ENCODE assay signal across 2 cellular contexts in the genomic region with DNA sequence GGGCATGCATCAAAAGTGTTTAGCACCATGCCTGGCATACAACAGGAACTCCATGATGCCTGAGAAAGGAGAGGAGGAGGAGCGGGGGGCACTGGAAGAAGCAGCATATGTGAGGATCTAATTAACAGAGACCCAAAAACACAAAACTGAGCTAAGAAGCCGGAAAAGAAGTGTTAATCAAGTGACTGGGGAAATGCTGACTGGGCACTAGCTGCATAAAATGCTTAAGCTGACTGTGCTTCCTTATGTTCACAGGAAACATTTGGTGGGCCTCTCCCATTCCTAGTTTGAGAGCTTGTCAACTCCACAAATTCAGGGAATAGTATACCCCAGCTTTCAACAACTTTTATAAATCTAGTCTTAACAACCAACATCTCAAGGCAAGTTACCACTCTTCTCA.
TF ChIP-seq lines count a peak whose summit lies in the region.

No MANE protein-coding gene starts in this region.

TF ChIP-seq in GM23338, 12 proteins besides CTCF, POLR2A, EP300 and RAD21:
- TF ChIP-seq, protein P1, sequence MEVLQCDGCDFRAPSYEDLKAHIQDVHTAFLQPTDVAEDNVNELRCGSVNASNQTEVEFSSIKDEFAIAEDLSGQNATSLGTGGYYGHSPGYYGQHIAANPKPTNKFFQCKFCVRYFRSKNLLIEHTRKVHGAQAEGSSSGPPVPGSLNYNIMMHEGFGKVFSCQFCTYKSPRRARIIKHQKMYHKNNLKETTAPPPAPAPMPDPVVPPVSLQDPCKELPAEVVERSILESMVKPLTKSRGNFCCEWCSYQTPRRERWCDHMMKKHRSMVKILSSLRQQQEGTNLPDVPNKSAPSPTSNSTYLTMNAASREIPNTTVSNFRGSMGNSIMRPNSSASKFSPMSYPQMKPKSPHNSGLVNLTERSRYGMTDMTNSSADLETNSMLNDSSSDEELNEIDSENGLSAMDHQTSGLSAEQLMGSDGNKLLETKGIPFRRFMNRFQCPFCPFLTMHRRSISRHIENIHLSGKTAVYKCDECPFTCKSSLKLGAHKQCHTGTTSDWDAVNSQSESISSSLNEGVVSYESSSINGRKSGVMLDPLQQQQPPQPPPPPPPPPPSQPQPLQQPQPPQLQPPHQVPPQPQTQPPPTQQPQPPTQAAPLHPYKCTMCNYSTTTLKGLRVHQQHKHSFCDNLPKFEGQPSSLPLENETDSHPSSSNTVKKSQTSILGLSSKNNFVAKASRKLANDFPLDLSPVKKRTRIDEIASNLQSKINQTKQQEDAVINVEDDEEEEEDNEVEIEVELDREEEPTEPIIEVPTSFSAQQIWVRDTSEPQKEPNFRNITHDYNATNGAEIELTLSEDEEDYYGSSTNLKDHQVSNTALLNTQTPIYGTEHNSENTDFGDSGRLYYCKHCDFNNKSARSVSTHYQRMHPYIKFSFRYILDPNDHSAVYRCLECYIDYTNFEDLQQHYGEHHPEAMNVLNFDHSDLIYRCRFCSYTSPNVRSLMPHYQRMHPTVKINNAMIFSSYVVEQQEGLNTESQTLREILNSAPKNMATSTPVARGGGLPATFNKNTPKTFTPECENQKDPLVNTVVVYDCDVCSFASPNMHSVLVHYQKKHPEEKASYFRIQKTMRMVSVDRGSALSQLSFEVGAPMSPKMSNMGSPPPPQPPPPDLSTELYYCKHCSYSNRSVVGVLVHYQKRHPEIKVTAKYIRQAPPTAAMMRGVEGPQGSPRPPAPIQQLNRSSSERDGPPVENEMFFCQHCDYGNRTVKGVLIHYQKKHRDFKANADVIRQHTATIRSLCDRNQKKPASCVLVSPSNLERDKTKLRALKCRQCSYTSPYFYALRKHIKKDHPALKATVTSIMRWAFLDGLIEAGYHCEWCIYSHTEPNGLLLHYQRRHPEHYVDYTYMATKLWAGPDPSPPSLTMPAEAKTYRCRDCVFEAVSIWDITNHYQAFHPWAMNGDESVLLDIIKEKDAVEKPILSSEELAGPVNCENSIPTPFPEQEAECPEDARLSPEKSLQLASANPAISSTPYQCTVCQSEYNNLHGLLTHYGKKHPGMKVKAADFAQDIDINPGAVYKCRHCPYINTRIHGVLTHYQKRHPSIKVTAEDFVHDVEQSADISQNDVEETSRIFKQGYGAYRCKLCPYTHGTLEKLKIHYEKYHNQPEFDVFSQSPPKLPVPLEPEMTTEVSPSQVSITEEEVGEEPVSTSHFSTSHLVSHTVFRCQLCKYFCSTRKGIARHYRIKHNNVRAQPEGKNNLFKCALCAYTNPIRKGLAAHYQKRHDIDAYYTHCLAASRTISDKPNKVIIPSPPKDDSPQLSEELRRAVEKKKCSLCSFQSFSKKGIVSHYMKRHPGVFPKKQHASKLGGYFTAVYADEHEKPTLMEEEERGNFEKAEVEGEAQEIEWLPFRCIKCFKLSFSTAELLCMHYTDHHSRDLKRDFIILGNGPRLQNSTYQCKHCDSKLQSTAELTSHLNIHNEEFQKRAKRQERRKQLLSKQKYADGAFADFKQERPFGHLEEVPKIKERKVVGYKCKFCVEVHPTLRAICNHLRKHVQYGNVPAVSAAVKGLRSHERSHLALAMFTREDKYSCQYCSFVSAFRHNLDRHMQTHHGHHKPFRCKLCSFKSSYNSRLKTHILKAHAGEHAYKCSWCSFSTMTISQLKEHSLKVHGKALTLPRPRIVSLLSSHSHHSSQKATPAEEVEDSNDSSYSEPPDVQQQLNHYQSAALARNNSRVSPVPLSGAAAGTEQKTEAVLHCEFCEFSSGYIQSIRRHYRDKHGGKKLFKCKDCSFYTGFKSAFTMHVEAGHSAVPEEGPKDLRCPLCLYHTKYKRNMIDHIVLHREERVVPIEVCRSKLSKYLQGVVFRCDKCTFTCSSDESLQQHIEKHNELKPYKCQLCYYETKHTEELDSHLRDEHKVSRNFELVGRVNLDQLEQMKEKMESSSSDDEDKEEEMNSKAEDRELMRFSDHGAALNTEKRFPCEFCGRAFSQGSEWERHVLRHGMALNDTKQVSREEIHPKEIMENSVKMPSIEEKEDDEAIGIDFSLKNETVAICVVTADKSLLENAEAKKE (CRISPR knock-in tag; IDR thresholded peaks at IDR 0.05), result no peak
- TF ChIP-seq ETS1 (IDR thresholded peaks at IDR 0.05) (no peak), EZH2 (IDR thresholded peaks at IDR 0.05; ENCODE audit: low read depth, unreplicated experiment) (no peak)
TF ChIP-seq in GM23338: peak in this region for 0.

TF ChIP-seq in K562, 482 proteins besides CTCF, POLR2A, EP300 and RAD21:
- TF ChIP-seq ZBTB9 (CRISPR knock-in tag; IDR thresholded peaks at IDR 0.05) (no peak), PHF8 (IDR thresholded peaks at IDR 0.05; ENCODE audit: borderline replicate concordance, low read length) (no peak), ZNF212 (CRISPR knock-in tag; IDR thresholded peaks at IDR 0.05) (no peak), ZNF140 (CRISPR knock-in tag; IDR thresholded peaks at IDR 0.05) (no peak), ZNF224 (CRISPR knock-in tag; IDR thresholded peaks at IDR 0.05) (no peak), C11orf30 (IDR thresholded peaks at IDR 0.05; ENCODE audit: low read depth) (peak; percentile 62; the same call in 1 of the 2 replicates), MAFG (tag; conservative IDR thresholded peaks at IDR 0.05) (peak; percentile 37; the same call in 1 of the 2 replicates), DNMT1 (IDR thresholded peaks at IDR 0.05) (no peak), MBD2 (IDR thresholded peaks at IDR 0.05; ENCODE audit: borderline replicate concordance, low read depth) (no peak), YBX1 (IDR thresholded peaks at IDR 0.05) (no peak), BRD4 (IDR thresholded peaks at IDR 0.05) (no peak), MAFK (IDR thresholded peaks at IDR 0.05; ENCODE audit: low read length) (peak; percentile 59; the same call in 1 of the 2 replicates), CBX8 (IDR thresholded peaks at IDR 0.05; ENCODE audit: borderline replicate concordance, extremely low read depth, low read depth, low read length, poor library complexity, severe bottlenecking) (no peak), HCFC1 (IDR thresholded peaks at IDR 0.05; ENCODE audit: low read depth, low read length) (no peak), ESRRB (CRISPR knock-in tag; IDR thresholded peaks at IDR 0.05; ENCODE audit: borderline replicate concordance) (no peak), MEF2D (tag; conservative IDR thresholded peaks at IDR 0.05; ENCODE audit: low read depth) (no peak), ZNF79 (CRISPR knock-in tag; IDR thresholded peaks at IDR 0.05; ENCODE audit: low read depth) (no peak), ZNF197 (CRISPR knock-in tag; IDR thresholded peaks at IDR 0.05; ENCODE audit: low read depth) (no peak), FOXK2 (conservative IDR thresholded peaks at IDR 0.05 in 1 of 2, IDR thresholded peaks at IDR 0.05 in 1 of 2; ENCODE audit: low read depth in 2 of 2) (no peak), WHSC1 (IDR thresholded peaks at IDR 0.05; ENCODE audit: low read length) (no peak), KDM2B (CRISPR knock-in tag; IDR thresholded peaks at IDR 0.05) (no peak), MYC (IDR thresholded peaks at IDR 0.05; ENCODE audit: low read depth, low read length) (no peak), MYC (CRISPR knock-in tag; IDR thresholded peaks at IDR 0.05; ENCODE audit: borderline replicate concordance, low read depth) (no peak), ZNF316 (IDR thresholded peaks at IDR 0.05) (peak; percentile 77), MAFF (IDR thresholded peaks at IDR 0.05; ENCODE audit: low read length) (peak; percentile 52; the same call in 1 of the 2 replicates), CHCHD3 (CRISPR knock-in tag; IDR thresholded peaks at IDR 0.05) (no peak), CBFA2T2 (conservative IDR thresholded peaks at IDR 0.05) (no peak), SIX5 (IDR thresholded peaks at IDR 0.05; ENCODE audit: borderline replicate concordance in 1 of 2, insufficient read depth in 1 of 2, low read depth in 1 of 2, low read length in 2 of 2) (no peak), CREB3L1 (IDR thresholded peaks at IDR 0.05; ENCODE audit: borderline replicate concordance, low read depth) (no peak)
